Comparison of ENCODE assay signal across 16 cellular contexts in the genomic region with DNA sequence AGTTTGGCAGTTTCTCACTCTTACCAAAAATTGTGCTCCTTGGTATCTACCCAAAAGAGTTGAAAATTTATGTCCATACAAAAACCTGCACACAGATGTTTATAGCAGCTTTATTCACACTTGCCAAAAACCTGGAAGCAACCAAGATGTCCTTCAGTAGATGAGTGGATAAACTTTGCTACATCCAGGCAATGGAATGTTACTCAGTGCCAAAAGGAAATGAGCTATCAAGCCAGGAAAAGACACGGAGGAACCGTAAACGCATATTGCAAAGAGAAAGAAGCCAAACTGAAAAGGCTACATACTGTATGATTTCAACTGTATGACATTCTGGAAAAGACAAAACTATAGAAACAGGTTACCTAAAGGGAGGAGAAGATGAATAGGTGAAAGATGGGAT. TPM values are rescaled to one million over a fixed set of nuclear protein-coding genes. Genes with fewer than 3 reads are reported as not detected.
A peak's percentile ranks its signal among the peaks of the same experiment; 100 is the strongest.
DNase-seq lines count a peak whose midpoint lies in the region; ATAC-seq, FAIRE-seq and TF ChIP-seq lines count a peak whose summit lies in the region.
"Had no signal": no experiment of that assay in that cellular context is flagged by ENCODE, and none has a peak within 500 bp of the region (broad histone marks: within the 10 kb centered on the region; RNA-seq: fewer than 3 reads in every experiment).

No MANE protein-coding gene starts in this region.

- H2AFZ ChIP-seq in PC-3 (ENCODE audit: low read length) = no peak overlapping the region

- intact Hi-C loops in PC-3 (cut with micrococcal nuclease) = no loop called here

- DNase-seq in GM12892 (ENCODE audit: insufficient read length) = no peak
- DNase-seq in PC-3 = peak; percentile 26
- DNase-seq in dermis blood vessel endothelial cell = peak; percentile 85
- DNase-seq in lung microvascular endothelial cell (ENCODE audit: low read depth in 2 of 2) = peak; percentile 66 to 86
- no peak for DNase-seq in NCI-H69 (lab: John Stamatoyannopoulos, UW)
- no peak for DNase-seq in NCI-H2029 treated with DMSO at 0.1 percent for 48 hours (lab: John Stamatoyannopoulos, UW)
- DNase-seq: AML-193, HFFc6, NCI-H1092, NCI-H2081 treated with DMSO at 0.1 percent for 48 hours, NCI-H524, SHP77 had no signal

- no peaks in the 10 kb centered on the region for H4K20me1 ChIP-seq in PC-3 (ENCODE audit: low read length)

- peak overlapping the region; percentile 41 for H3K4me2 ChIP-seq in PC-3 (ENCODE audit: low read length)

- TF ChIP-seq POLR2A in GM12892 (IDR thresholded peaks at IDR 0.05; ENCODE audit: low read depth, low read length) = no peak

- POLR2A ChIA-PET in PC-3 (lab: Charles Lee; ENCODE audit: unreplicated experiment) = interaction anchor here (0.6 kb wide), 1 partner anchor 846 kb away, joined by 6 read pairs; no protein-coding TSS in a partner anchor

- no peaks in the 10 kb centered on the region for H3K9me3 ChIP-seq in PC-3 (ENCODE audit: low read length)
- H3K9me3 ChIP-seq: MG63 had no signal

- no peak for TF ChIP-seq CTCF in PC-3 (conservative IDR thresholded peaks at IDR 0.05; ENCODE audit: low read depth, low read length)

- no peak overlapping the region for H3K9ac ChIP-seq in PC-3 (ENCODE audit: low read length)

- no peaks in the 10 kb centered on the region for H3K79me2 ChIP-seq in PC-3 (ENCODE audit: low read length)

- no peak for ATAC-seq in PC-3
- ATAC-seq in HG03039 (IDR thresholded peaks at IDR 0.05; ENCODE audit: unreplicated experiment) = no peak

- no peak overlapping the region for H3K4me3 ChIP-seq in PC-3 (ENCODE audit: low read length)
- H3K4me3 ChIP-seq: MG63 had no signal

- H3F3A ChIP-seq in PC-3 (ENCODE audit: low read length, unreplicated experiment) = no peaks in the 10 kb centered on the region

- CTCF ChIA-PET in PC-3 (lab: Charles Lee) = no interaction called here

- H3K36me3 ChIP-seq in PC-3 (ENCODE audit: low read depth, low read length) = no peaks in the 10 kb centered on the region
- H3K36me3 ChIP-seq: MG63 had no signal

- no peaks in the 10 kb centered on the region for H3K9me2 ChIP-seq in PC-3 (replicated peaks; ENCODE audit: low read length)

- H3K4me1 ChIP-seq in PC-3 (ENCODE audit: insufficient read depth, low read length) = peaks cover 20% of the 10 kb centered on the region

- peak; percentile 27 for FAIRE-seq in GM12892 (lab: Jason Lieb, UNC)
- FAIRE-seq: H1 had no signal

- BruUV-seq in PC-3 (replicated peaks; lab: Mats Ljungman, UMichigan) = no TSS peak

- H3K27me3 ChIP-seq in PC-3 (ENCODE audit: low read length) = no peaks in the 10 kb centered on the region
- H3K27me3 ChIP-seq: MG63 had no signal

- H3K27ac ChIP-seq in PC-3 (ENCODE audit: low read length) = peak overlapping the region; percentile 68

RNA-seq across cellular contexts. Expression of a gene that starts 36.1 kb away (rescaled TPM):
- 0.89 TPM for polyA plus RNA-seq in GM12892 (2012; ENCODE audit: missing spikeins)
- total RNA-seq in PC-3 (2014; rRNA removed) (0.12 and 0.47 TPM in 2 replicates), dermis blood vessel endothelial cell (0.09 and 0.34 TPM in 2 replicates), lung microvascular endothelial cell (1.1 TPM in 1 of 2 replicates, not detected in the other)
- total RNA-seq: HFFc6 had no signal
- polyA plus RNA-seq: CD14-positive monocyte had no signal

Comparison
In these comparisons a context has a peak if more than half of its experiments do, and no peak if none do; other contexts are left out.
1. DNase-seq: peak in PC-3 (single experiment), dermis blood vessel endothelial cell (single experiment) and lung microvascular endothelial cell (2 of 2); none in GM12892 (single experiment), NCI-H69 (single experiment) and NCI-H2029 treated with DMSO at 0.1 percent for 48 hours (single experiment).